In genomic region chr17:50372708-50373556, GRCh38 we compare ENCODE assay signal across 8 cellular contexts. TPM values are rescaled to one million over a fixed set of nuclear protein-coding genes. Genes with fewer than 3 reads are reported as not detected.
DNase-seq lines count a peak whose midpoint lies in the region; ATAC-seq, FAIRE-seq and TF ChIP-seq lines count a peak whose summit lies in the region.

TSS of gene EME1 (plus strand) at chr17:50373229. CDS start at chr17:50375209, 1,980 bp downstream.
TSS of gene MRPL27 (minus strand) at chr17:50373184. CDS start at chr17:50373170, 14 bp downstream.

- TF ChIP-seq CTCF in KMS-11 (conservative IDR thresholded peaks at IDR 0.05; ENCODE audit: low read depth, low read length) (no peak), fibroblast of lung (conservative IDR thresholded peaks at IDR 0.05 in 1 of 2, IDR thresholded peaks at IDR 0.05 in 1 of 2; ENCODE audit: low read depth in 1 of 2, low read length in 2 of 2) (no peak)

- DNase-seq in DMS153 treated with DMSO at 0.1 percent for 48 hours (lab: John Stamatoyannopoulos, UW; ENCODE audit: unreplicated experiment) (peak; percentile 90), RCC 7860 (ENCODE audit: low spot score) (peak; percentile 83), fibroblast of lung (ENCODE audit: low read depth in 2 of 2) (peak; percentile 80 to 86)
- peak; percentile 85 to 88 for DNase-seq in activated T-cell treated with anti-CD3 and anti-CD28 coated beads, Interleukin-2, amount 50 U/mL, for 72 hours
- DNase-seq in naive thymus-derived CD8-positive, alpha-beta T cell: peak; percentile 69 to 99 (median 84)
- DNase-seq in stimulated activated naive B cell treated with anti-CD40 and anti-IgM and Interleukin-4, amounts not matched to agents 10 μg/mL and 1 μg/mL and 100 μg/mL, for 72 hours: peak; percentile 84

- H3K36me3 Mint-ChIP-seq in activated T-cell treated with anti-CD3 and anti-CD28 coated beads, Interleukin-2, amount 50 U/mL, for 72 hours (ENCODE audit: insufficient read depth in 2 of 2): peaks cover 9 to 32% of the 10 kb centered on the region in 2 donors
- peaks cover 0 to 35% (median 6%) of the 10 kb centered on the region in 3 donors for H3K36me3 Mint-ChIP-seq in naive thymus-derived CD8-positive, alpha-beta T cell
- peaks cover 18 to 29% of the 10 kb centered on the region in 2 donors for H3K36me3 Mint-ChIP-seq in stimulated activated naive B cell treated with anti-CD40 and anti-IgM and Interleukin-4, amounts not matched to agents 10 μg/mL and 1 μg/mL and 100 μg/mL, for 72 hours

- H3K4me2 ChIP-seq in KMS-11 (peak within 1 kb of the TSS; percentile 63), fibroblast of lung (ENCODE audit: extremely low read depth, insufficient read depth, low read length) (peak within 1 kb of the TSS; percentile 92)

- peaks cover 7% of the 10 kb centered on the region; the same call in 1 of the 2 replicates for H3K36me3 ChIP-seq in KMS-11 (ENCODE audit: insufficient read depth)
- peaks cover 9% of the 10 kb centered on the region for H3K36me3 ChIP-seq in fibroblast of lung (ENCODE audit: control insufficient read depth, insufficient read depth, low read length)

- H3K4me1 ChIP-seq in KMS-11 (ENCODE audit: low read depth, poor library complexity, severe bottlenecking) (peaks cover 15% of the 10 kb centered on the region), fibroblast of lung (ENCODE audit: control insufficient read depth, extremely low read depth, insufficient read depth, low read length) (peaks cover 3% of the 10 kb centered on the region)

- H3K79me2 ChIP-seq in KMS-11 (ENCODE audit: insufficient read depth, low read depth) (peaks cover 26% of the 10 kb centered on the region), fibroblast of lung (ENCODE audit: control insufficient read depth, insufficient read depth, low read length) (peaks cover 15% of the 10 kb centered on the region)

- H3K27me3 Mint-ChIP-seq in activated T-cell treated with anti-CD3 and anti-CD28 coated beads, Interleukin-2, amount 50 U/mL, for 72 hours (ENCODE audit: low read depth): no peaks in the 10 kb centered on the region
- H3K27me3 Mint-ChIP-seq in naive thymus-derived CD8-positive, alpha-beta T cell: no peaks in the 10 kb centered on the region
- H3K27me3 Mint-ChIP-seq in stimulated activated naive B cell treated with anti-CD40 and anti-IgM and Interleukin-4, amounts not matched to agents 10 μg/mL and 1 μg/mL and 100 μg/mL, for 72 hours: no peaks in the 10 kb centered on the region

- peak within 1 kb of the TSS; percentile 78 for H3K27ac ChIP-seq in KMS-11
- peak within 1 kb of the TSS; percentile 96 for H3K27ac ChIP-seq in fibroblast of lung (ENCODE audit: insufficient read depth, low read length)

- peak within 1 kb of the TSS; percentile 97 for H3K27ac Mint-ChIP-seq in activated T-cell treated with anti-CD3 and anti-CD28 coated beads, Interleukin-2, amount 50 U/mL, for 72 hours
- peak within 1 kb of the TSS; percentile 99 to 100 (median 100) for H3K27ac Mint-ChIP-seq in naive thymus-derived CD8-positive, alpha-beta T cell
- H3K27ac Mint-ChIP-seq in stimulated activated naive B cell treated with anti-CD40 and anti-IgM and Interleukin-4, amounts not matched to agents 10 μg/mL and 1 μg/mL and 100 μg/mL, for 72 hours: peak within 1 kb of the TSS; percentile 100

- no peaks in the 10 kb centered on the region for H4K20me1 ChIP-seq in KMS-11 (ENCODE audit: insufficient read depth)
- H4K20me1 ChIP-seq in fibroblast of lung (ENCODE audit: control insufficient read depth, extremely low read depth, insufficient read depth, low read length): no peaks in the 10 kb centered on the region

- FAIRE-seq in RCC 7860 (lab: Jason Lieb, UNC): no peak

- H3K4me3 ChIP-seq in KMS-11 (IDR thresholded peaks at IDR 0.05; ENCODE audit: insufficient read depth, low read depth, low read length) (peak within 1 kb of the TSS; percentile 79), fibroblast of lung (replicated peaks in 1 of 4; ENCODE audit: control extremely low read depth in 1 of 4, insufficient read depth in 1 of 4, low read depth in 3 of 4, low read length in 4 of 4) (peak within 1 kb of the TSS; percentile 72 to 99 (median 78))

- no peaks in the 10 kb centered on the region for H3K9me3 Mint-ChIP-seq in activated T-cell treated with anti-CD3 and anti-CD28 coated beads, Interleukin-2, amount 50 U/mL, for 72 hours
- no peaks in the 10 kb centered on the region for H3K9me3 Mint-ChIP-seq in naive thymus-derived CD8-positive, alpha-beta T cell
- no peaks in the 10 kb centered on the region for H3K9me3 Mint-ChIP-seq in stimulated activated naive B cell treated with anti-CD40 and anti-IgM and Interleukin-4, amounts not matched to agents 10 μg/mL and 1 μg/mL and 100 μg/mL, for 72 hours

- H3K4me1 Mint-ChIP-seq in activated T-cell treated with anti-CD3 and anti-CD28 coated beads, Interleukin-2, amount 50 U/mL, for 72 hours (ENCODE audit: low read depth): peaks cover 33% of the 10 kb centered on the region
- peaks cover 17 to 30% (median 23%) of the 10 kb centered on the region in 4 donors for H3K4me1 Mint-ChIP-seq in naive thymus-derived CD8-positive, alpha-beta T cell
- peaks cover 15 to 19% of the 10 kb centered on the region in 2 donors for H3K4me1 Mint-ChIP-seq in stimulated activated naive B cell treated with anti-CD40 and anti-IgM and Interleukin-4, amounts not matched to agents 10 μg/mL and 1 μg/mL and 100 μg/mL, for 72 hours

- POLR2A ChIA-PET in naive thymus-derived CD8-positive, alpha-beta T cell (lab: Charles Lee): interaction anchor here (1.0 to 3.5 kb wide), 8 partner anchors 9 to 53 kb away, joined by 3 to 24 read pairs (median 5); partner anchors contain the start of genes ACSF2, LRRC59 and XYLT2

- H3K9ac ChIP-seq in KMS-11: peak within 1 kb of the TSS; percentile 84
- peak within 1 kb of the TSS; percentile 81 for H3K9ac ChIP-seq in fibroblast of lung (ENCODE audit: insufficient read depth, low read length)

- no peaks in the 10 kb centered on the region for H3K9me3 ChIP-seq in fibroblast of lung (ENCODE audit: control insufficient read depth, insufficient read depth, low read depth, low read length)

- peak within 1 kb of the TSS; percentile 94 to 99 for H3K4me3 Mint-ChIP-seq in activated T-cell treated with anti-CD3 and anti-CD28 coated beads, Interleukin-2, amount 50 U/mL, for 72 hours
- peak within 1 kb of the TSS; percentile 90 to 100 (median 98) for H3K4me3 Mint-ChIP-seq in naive thymus-derived CD8-positive, alpha-beta T cell
- H3K4me3 Mint-ChIP-seq in stimulated activated naive B cell treated with anti-CD40 and anti-IgM and Interleukin-4, amounts not matched to agents 10 μg/mL and 1 μg/mL and 100 μg/mL, for 72 hours: peak within 1 kb of the TSS; percentile 95 to 98

- peak within 1 kb of the TSS; percentile 87 for H2AFZ ChIP-seq in KMS-11 (ENCODE audit: low read depth)
- H2AFZ ChIP-seq in fibroblast of lung (ENCODE audit: low read length): peak within 1 kb of the TSS; percentile 86

- H3K27me3 ChIP-seq in KMS-11 (ENCODE audit: insufficient read depth, low read depth) (no peaks in the 10 kb centered on the region), fibroblast of lung (ENCODE audit: control insufficient read depth, insufficient read depth, low read length) (no peaks in the 10 kb centered on the region)

- ATAC-seq in GM21717 (IDR thresholded peaks at IDR 0.05; ENCODE audit: unreplicated experiment): peak; percentile 75
- peak; percentile 95 for ATAC-seq in activated T-cell treated with anti-CD3 and anti-CD28 coated beads, Interleukin-2, amount 50 U/mL, for 72 hours (replicated peaks in 1 of 2)
- peak; percentile 94 to 95 for ATAC-seq in naive thymus-derived CD8-positive, alpha-beta T cell
- ATAC-seq in stimulated activated naive B cell treated with anti-CD40 and anti-IgM and Interleukin-4, amounts not matched to agents 10 μg/mL and 1 μg/mL and 100 μg/mL, for 72 hours (replicated peaks): peak; percentile 96 to 97

RNA-seq across cellular contexts. Expression of gene EME1, which starts in this region (rescaled TPM):
- 10 to 100 TPM; 42.9 to 43.1 TPM for total RNA-seq in activated T-cell treated with anti-CD3 and anti-CD28 coated beads, Interleukin-2, amount 50 U/mL, for 72 hours
- total RNA-seq in fibroblast of lung: 0.51 and 2.3 TPM in 2 replicates
- polyA plus RNA-seq in fibroblast of lung: 2.7 and 9.3 TPM in 2 replicates
- 2.5 and 8.0 TPM in 2 replicates for polyA plus RNA-seq in fibroblast of lung (2012)
- 1.4 and 5.4 TPM in 2 replicates for polyA minus RNA-seq in fibroblast of lung (ENCODE audit: low replicate concordance)
- 1 to 10 TPM; 1.9 to 2.7 TPM for total RNA-seq in naive thymus-derived CD8-positive, alpha-beta T cell
- polyA plus RNA-seq in naive thymus-derived CD8-positive, alpha-beta T cell: under 1 TPM in 1 of 3 donors, not detected in 2; 0.38 TPM

RNA-seq across cellular contexts. Expression of gene MRPL27, which starts in this region (rescaled TPM):
- 10 to 100 TPM; 44.6 to 45.9 TPM for total RNA-seq in activated T-cell treated with anti-CD3 and anti-CD28 coated beads, Interleukin-2, amount 50 U/mL, for 72 hours
- total RNA-seq in fibroblast of lung: 43.4 and 53.3 TPM in 2 replicates
- 113 and 142 TPM in 2 replicates for polyA plus RNA-seq in fibroblast of lung
- polyA plus RNA-seq in fibroblast of lung (2012): 118 and 141 TPM in 2 replicates
- polyA minus RNA-seq in fibroblast of lung (ENCODE audit: low replicate concordance): 33.3 and 59.7 TPM in 2 replicates
- total RNA-seq in naive thymus-derived CD8-positive, alpha-beta T cell: 10 to 100 TPM; 28.0 to 30.0 TPM
- polyA plus RNA-seq in naive thymus-derived CD8-positive, alpha-beta T cell: 10 to 100 TPM; 28.7 to 60.6 (median 45.7) TPM

Comparison
In these comparisons a context has a peak if more than half of its experiments do, and no peak if none do; other contexts are left out.
1. Peak in every context shown above with its lines: DNase-seq, ATAC-seq, H3K4me3 ChIP-seq and H3K27ac ChIP-seq.
2. RNA of gene EME1 (total RNA-seq): 42.9 to 43.1 TPM in activated T-cell treated with anti-CD3 and anti-CD28 coated beads, Interleukin-2, amount 50 U/mL, for 72 hours; 1.9 to 2.7 TPM in naive thymus-derived CD8-positive, alpha-beta T cell and 0.51 to 2.3 TPM in fibroblast of lung; every median in the first group is over 10 times any median in the second.